12 cellular contexts compared by ENCODE assay signal in the genomic region with DNA sequence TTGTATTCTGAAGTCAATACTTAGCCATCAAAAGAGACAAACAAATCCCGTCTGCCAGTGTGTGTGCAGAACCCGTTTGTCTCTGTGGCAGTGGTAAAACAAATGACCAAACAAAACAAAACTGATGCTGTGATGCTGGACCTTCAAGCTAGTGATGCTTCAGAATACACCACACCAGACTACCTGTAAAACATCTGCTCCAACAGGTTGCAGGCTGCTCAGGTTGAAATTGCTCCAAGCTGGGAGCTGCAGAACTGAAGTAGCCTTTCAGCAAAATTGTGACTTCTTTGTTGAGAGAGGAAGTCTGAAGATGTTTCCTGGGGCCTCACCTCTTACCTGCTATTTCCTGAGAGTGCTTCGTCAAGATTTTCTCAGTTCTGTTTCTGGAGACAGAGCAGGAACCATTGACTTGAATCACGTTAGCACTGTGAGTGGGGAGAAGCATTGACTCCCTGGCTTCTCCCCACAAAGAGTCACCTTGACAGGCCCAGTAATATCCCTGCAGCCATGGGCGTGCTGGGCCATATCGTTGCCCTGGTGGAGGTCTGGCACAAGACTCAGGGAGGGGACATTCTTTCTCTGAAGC.
DNase-seq lines count a peak whose midpoint lies in the region; ATAC-seq and TF ChIP-seq lines count a peak whose summit lies in the region.
"Had no signal": no experiment of that assay in that cellular context is flagged by ENCODE, and none has a peak within 500 bp of the region (broad histone marks: within the 10 kb centered on the region; RNA-seq: fewer than 3 reads in every experiment).

No MANE protein-coding gene starts in this region.

- H3K4me1 Mint-ChIP-seq in activated CD4-positive, alpha-beta T cell treated with anti-CD3 and anti-CD28 coated beads for 36 hours, result peaks cover 39% of the 10 kb centered on the region
- H3K4me1 Mint-ChIP-seq in naive thymus-derived CD4-positive, alpha-beta T cell, result peaks cover 25 to 56% (median 44%) of the 10 kb centered on the region in 7 donors
- H3K4me1 Mint-ChIP-seq in HFFc6 (ENCODE audit: low read depth), result peaks cover 5% of the 10 kb centered on the region; the same call in 1 of the 2 replicates

- TF ChIP-seq CTCF in HFFc6 (IDR thresholded peaks at IDR 0.05), result no peak

- peak overlapping the region; percentile 61 for H3K27ac ChIP-seq in naive thymus-derived CD4-positive, alpha-beta T cell (ENCODE audit: low read depth, low read length)
- H3K27ac ChIP-seq: KMS-11 had no signal

- peaks cover 14 to 34% of the 10 kb centered on the region in 2 donors for H3K4me1 ChIP-seq in naive thymus-derived CD4-positive, alpha-beta T cell (ENCODE audit: control insufficient read depth in 2 of 2, insufficient read depth in 2 of 2, low read length in 2 of 2)

- intact Hi-C loops in activated CD4-positive, alpha-beta T cell treated with anti-CD3 and anti-CD28 coated beads for 36 hours (cut with DNase I, micrococcal nuclease), result loop anchor here (5.0 kb wide), 2 partner anchors 107 to 112 kb away; no protein-coding TSS in a partner anchor
- intact Hi-C loops in naive thymus-derived CD4-positive, alpha-beta T cell (cut with micrococcal nuclease), result loop anchor here in 1 of 2 donors (1.0 kb wide), 1 partner anchor 52 kb away; no protein-coding TSS in a partner anchor

- H3K27me3 ChIP-seq in naive thymus-derived CD4-positive, alpha-beta T cell (ENCODE audit: control insufficient read depth in 2 of 2, insufficient read depth in 2 of 2, low read length in 2 of 2), result no peaks in the 10 kb centered on the region

- H3K36me3 ChIP-seq in naive thymus-derived CD4-positive, alpha-beta T cell (ENCODE audit: control insufficient read depth in 2 of 3, insufficient read depth in 3 of 3, low read length in 3 of 3), result no peaks in the 10 kb centered on the region

- H3K9me3 ChIP-seq in naive thymus-derived CD4-positive, alpha-beta T cell (ENCODE audit: control insufficient read depth in 2 of 3, low read length in 3 of 3), result no peaks in the 10 kb centered on the region

- peak; percentile 72 for ATAC-seq in activated CD4-positive, alpha-beta T cell treated with anti-CD3 and anti-CD28 coated beads for 36 hours
- ATAC-seq in GM21528 (IDR thresholded peaks at IDR 0.05; ENCODE audit: low FRiP score, unreplicated experiment) (peak; percentile 86), HG03457 (IDR thresholded peaks at IDR 0.05; ENCODE audit: unreplicated experiment) (peak; percentile 54)
- ATAC-seq in naive thymus-derived CD4-positive, alpha-beta T cell, result peak; percentile 53

- H3K27me3 Mint-ChIP-seq in activated CD4-positive, alpha-beta T cell treated with anti-CD3 and anti-CD28 coated beads for 36 hours, result no peaks in the 10 kb centered on the region
- H3K27me3 Mint-ChIP-seq in naive thymus-derived CD4-positive, alpha-beta T cell, result peaks cover 0 to 2% (median 0%) of the 10 kb centered on the region in 5 donors
- H3K27me3 Mint-ChIP-seq in HFFc6 (ENCODE audit: insufficient read depth), result peaks cover 33% of the 10 kb centered on the region

- no peaks in the 10 kb centered on the region for H3K36me3 Mint-ChIP-seq in activated CD4-positive, alpha-beta T cell treated with anti-CD3 and anti-CD28 coated beads for 36 hours (ENCODE audit: low read depth)
- H3K36me3 Mint-ChIP-seq in naive thymus-derived CD4-positive, alpha-beta T cell, result no peaks in the 10 kb centered on the region
- no peaks in the 10 kb centered on the region for H3K36me3 Mint-ChIP-seq in HFFc6 (ENCODE audit: low read depth)

- H3K9me3 Mint-ChIP-seq in activated CD4-positive, alpha-beta T cell treated with anti-CD3 and anti-CD28 coated beads for 36 hours (ENCODE audit: low read depth), result no peaks in the 10 kb centered on the region
- H3K9me3 Mint-ChIP-seq in naive thymus-derived CD4-positive, alpha-beta T cell, result peaks cover 0 to 2% (median 0%) of the 10 kb centered on the region in 11 donors
- H3K9me3 Mint-ChIP-seq in HFFc6, result no peaks in the 10 kb centered on the region

- peak; percentile 26 for DNase-seq in activated CD4-positive, alpha-beta T cell treated with anti-CD3 and anti-CD28 coated beads for 36 hours
- no peak for DNase-seq in activated CD4-positive, alpha-beta T cell treated with anti-CD3 and anti-CD28 coated beads for 4 hours
- DNase-seq in naive thymus-derived CD4-positive, alpha-beta T cell, result peak in 5 of 9 donors; percentile 32 to 42 (median 38)
- DNase-seq in HFFc6, result no peak
- DNase-seq in NCI-H526 (lab: John Stamatoyannopoulos, UW), result no peak
- DNase-seq in HT-29 (ENCODE audit: low spot score), result no peak
- DNase-seq: SIG-M5; stimulated activated CD4-positive, alpha-beta T cell treated with anti-CD3 and anti-CD28 coated beads, Interleukin-12 subunit alpha, Interleukin-12 subunit beta, amount 100 ng/mL, for 4 hours; trophoblast cell had no signal

- POLR2A ChIA-PET in activated CD4-positive, alpha-beta T cell treated with anti-CD3 and anti-CD28 coated beads for 36 hours (lab: Charles Lee), result no interaction called here
- POLR2A ChIA-PET in naive thymus-derived CD4-positive, alpha-beta T cell (lab: Charles Lee), result no interaction called here

- H3K4me3 Mint-ChIP-seq in activated CD4-positive, alpha-beta T cell treated with anti-CD3 and anti-CD28 coated beads for 36 hours, result no peak overlapping the region
- peak overlapping the region; percentile 34 to 81 (median 69) for H3K4me3 Mint-ChIP-seq in naive thymus-derived CD4-positive, alpha-beta T cell
- no peak overlapping the region for H3K4me3 Mint-ChIP-seq in HFFc6

- CTCF ChIA-PET in activated CD4-positive, alpha-beta T cell treated with anti-CD3 and anti-CD28 coated beads for 36 hours (lab: Charles Lee), result interaction anchor here (1.3 to 1.4 kb wide), 2 partner anchors 52 to 419 kb away, joined by 3 read pairs; no protein-coding TSS in a partner anchor
- CTCF ChIA-PET in naive thymus-derived CD4-positive, alpha-beta T cell (lab: Charles Lee), result no interaction called here

- H3K27ac Mint-ChIP-seq in activated CD4-positive, alpha-beta T cell treated with anti-CD3 and anti-CD28 coated beads for 36 hours, result no peak overlapping the region
- peak overlapping the region in 8 of 9 donors; percentile 69 to 96 (median 88) for H3K27ac Mint-ChIP-seq in naive thymus-derived CD4-positive, alpha-beta T cell
- no peak overlapping the region for H3K27ac Mint-ChIP-seq in HFFc6

- peak overlapping the region; percentile 14 for H3K4me3 ChIP-seq in naive thymus-derived CD4-positive, alpha-beta T cell (ENCODE audit: low read length)

Comparison
In these comparisons a context has a peak if more than half of its experiments do, and no peak if none do; other contexts are left out.
1. DNase-seq: peak in activated CD4-positive, alpha-beta T cell treated with anti-CD3 and anti-CD28 coated beads for 36 hours (single experiment) and naive thymus-derived CD4-positive, alpha-beta T cell (5 of 9); none in activated CD4-positive, alpha-beta T cell treated with anti-CD3 and anti-CD28 coated beads for 4 hours (0 of 2), HFFc6 (single experiment), NCI-H526 (0 of 2) and HT-29 (single experiment).
2. H3K27ac Mint-ChIP-seq: peak in naive thymus-derived CD4-positive, alpha-beta T cell (8 of 9); none in activated CD4-positive, alpha-beta T cell treated with anti-CD3 and anti-CD28 coated beads for 36 hours (single experiment) and HFFc6 (single experiment).
3. H3K4me3 Mint-ChIP-seq: peak in naive thymus-derived CD4-positive, alpha-beta T cell (10 of 10); none in activated CD4-positive, alpha-beta T cell treated with anti-CD3 and anti-CD28 coated beads for 36 hours (single experiment) and HFFc6 (single experiment).
4. Peak in every context shown above with its lines, with median percentiles within 50 percentile points of each other: ATAC-seq.